11 cellular contexts compared by ENCODE assay signal in the genomic region with DNA sequence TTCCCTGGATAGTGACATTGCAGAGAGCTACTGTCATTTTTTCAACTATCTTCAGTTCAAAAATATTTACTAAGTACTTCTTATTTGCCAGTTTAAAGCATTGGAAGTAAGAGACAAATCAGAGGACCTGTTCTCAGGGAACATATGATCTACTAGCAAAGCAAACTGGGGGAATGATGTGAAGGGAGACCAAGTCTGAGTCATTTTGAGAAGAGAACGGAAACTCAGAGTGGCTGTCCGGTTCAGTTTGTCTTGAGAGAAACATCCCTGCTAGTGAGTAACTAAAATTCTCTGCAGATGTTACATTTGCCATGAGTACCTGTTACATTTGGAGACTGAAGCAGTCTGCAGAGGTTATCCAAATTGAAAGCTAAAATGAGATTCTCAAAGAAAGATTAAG.
DNase-seq lines count a peak whose midpoint lies in the region; ATAC-seq and TF ChIP-seq lines count a peak whose summit lies in the region.
"Had no signal": no experiment of that assay in that cellular context is flagged by ENCODE, and none has a peak within 500 bp of the region (broad histone marks: within the 10 kb centered on the region; RNA-seq: fewer than 3 reads in every experiment).

No MANE protein-coding gene starts in this region.

- H3K9me3 Mint-ChIP-seq in MCF 10A (ENCODE audit: unreplicated experiment) = no peaks in the 10 kb centered on the region
- H3K9me3 Mint-ChIP-seq: central memory CD8-positive, alpha-beta T cell had no signal

- peaks cover 5% of the 10 kb centered on the region for H3K4me1 Mint-ChIP-seq in MCF 10A (ENCODE audit: insufficient read depth, unreplicated experiment)

- no peak overlapping the region for H3K4me3 Mint-ChIP-seq in MCF 10A (ENCODE audit: unreplicated experiment)
- H3K4me3 Mint-ChIP-seq: central memory CD8-positive, alpha-beta T cell had no signal

- CTCF ChIA-PET in MCF 10A (lab: Yijun Ruan, JAX) = interaction anchor here (0.7 to 0.9 kb wide), 2 partner anchors 10 to 29 kb away, joined by 3 to 6 read pairs; no protein-coding TSS in a partner anchor

- no TSS peak for BruUV-seq in MCF 10A (replicated peaks; lab: Mats Ljungman, UMichigan)

- intact Hi-C loops in MCF 10A (cut with micrococcal nuclease) = no loop called here

- no peaks in the 10 kb centered on the region for H3K27me3 Mint-ChIP-seq in MCF 10A (ENCODE audit: insufficient read depth, unreplicated experiment)
- H3K27me3 Mint-ChIP-seq: central memory CD8-positive, alpha-beta T cell; progenitor cell of endocrine pancreas had no signal

- TF ChIP-seq CTCF in MCF 10A (IDR thresholded peaks at IDR 0.05; ENCODE audit: unreplicated experiment) = no peak

- no peaks in the 10 kb centered on the region for H3K36me3 Mint-ChIP-seq in MCF 10A (ENCODE audit: insufficient read depth, unreplicated experiment)

- H3K27ac Mint-ChIP-seq in MCF 10A (ENCODE audit: low read depth, unreplicated experiment) = no peak overlapping the region
- H3K27ac Mint-ChIP-seq: progenitor cell of endocrine pancreas had no signal

- peak; percentile 1 for DNase-seq in activated T-cell treated with anti-CD3 and anti-CD28 coated beads for 48 hours (ENCODE audit: low read depth)
- DNase-seq in activated T-cell treated with anti-CD3 and anti-CD28 coated beads, Interleukin-2, amount 50 U/mL, for 1 hour = no peak
- no peak for DNase-seq in stimulated activated naive CD8-positive, alpha-beta T cell treated with anti-CD3 and anti-CD28 coated beads, Interleukin-15, Interleukin-2, amounts not matched to agents 100 U/mL and 50 U/mL, for 24 hours
- DNase-seq in amniotic stem cell (lab: John Stamatoyannopoulos, UW) = no peak
- DNase-seq in NCI-H2171 treated with DMSO at 0.1 percent for 48 hours (lab: John Stamatoyannopoulos, UW) = no peak
- no peak for DNase-seq in MCF 10A (ENCODE audit: unreplicated experiment)
- DNase-seq: HCEC 1CT had no signal

- POLR2A ChIA-PET in MCF 10A (lab: Yijun Ruan, JAX) = interaction anchor here (0.8 kb wide), 1 partner anchor 19 kb away, joined by 3 read pairs; no protein-coding TSS in a partner anchor

- peak; percentile 87 for ATAC-seq in GM21825 (IDR thresholded peaks at IDR 0.05; ENCODE audit: unreplicated experiment)
- peak; percentile 76 for ATAC-seq in HG03469 (IDR thresholded peaks at IDR 0.05; ENCODE audit: unreplicated experiment)
- peak; percentile 53 for ATAC-seq in stimulated activated naive CD8-positive, alpha-beta T cell treated with anti-CD3 and anti-CD28 coated beads, Interleukin-15, Interleukin-2, amounts not matched to agents 100 U/mL and 50 U/mL, for 24 hours
